Comparison of ENCODE assay signal across 8 cellular contexts in the genomic region with DNA sequence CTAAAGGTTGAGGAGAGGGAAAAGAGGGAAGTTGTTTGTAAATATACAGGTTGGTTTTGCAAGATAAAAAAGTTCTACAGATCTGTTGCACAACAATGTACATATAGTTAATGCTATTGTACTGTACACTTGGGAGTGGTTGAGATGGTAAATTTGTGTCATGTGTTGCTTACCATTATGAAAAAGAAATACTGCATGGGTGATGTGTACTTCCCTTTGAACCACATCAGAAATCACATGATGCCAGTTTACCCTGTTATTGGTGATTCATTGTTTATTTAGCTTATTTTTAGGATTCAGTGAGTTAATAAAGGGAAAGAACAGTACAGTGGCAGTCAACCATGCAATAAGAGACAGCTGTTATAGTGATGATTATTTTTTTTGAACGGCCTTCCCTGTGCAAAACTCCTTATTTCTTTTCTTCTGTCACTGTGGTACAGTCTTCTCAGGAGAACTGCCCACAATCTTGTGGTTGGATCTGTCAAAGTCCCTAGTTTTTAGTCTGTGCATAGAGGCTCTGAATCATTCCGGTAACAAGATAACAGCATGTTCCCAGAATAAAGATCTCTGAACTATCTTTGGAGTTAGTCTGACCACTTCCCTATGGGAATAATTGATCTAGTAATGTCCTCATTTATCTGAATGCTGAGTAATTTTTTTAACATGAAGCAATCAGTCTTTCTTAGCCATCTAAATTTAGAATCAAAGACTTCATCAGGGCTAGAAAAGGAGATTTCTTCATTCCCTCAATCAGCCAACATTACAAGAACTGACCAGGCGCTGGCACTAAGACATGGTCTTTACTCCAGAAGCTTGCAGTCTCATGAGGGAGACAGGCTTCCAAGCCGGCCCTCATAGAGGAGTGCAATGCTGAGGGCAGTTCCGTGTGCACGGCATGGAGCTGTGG.
DNase-seq lines count a peak whose midpoint lies in the region; ATAC-seq and TF ChIP-seq lines count a peak whose summit lies in the region.

No MANE protein-coding gene starts in this region.

- H3K4me3 ChIP-seq in adrenal gland: no peak overlapping the region
- H3K4me3 ChIP-seq in hepatocyte: no peak overlapping the region
- no peak overlapping the region for H3K4me3 ChIP-seq in upper lobe of right lung

- no peaks in the 10 kb centered on the region for H3K36me3 ChIP-seq in adrenal gland (replicated peaks in 1 of 2)
- no peaks in the 10 kb centered on the region for H3K36me3 ChIP-seq in hepatocyte (replicated peaks; ENCODE audit: insufficient read depth, low read depth)
- H3K36me3 ChIP-seq in upper lobe of right lung: no peaks in the 10 kb centered on the region

- H3K27ac ChIP-seq in adrenal gland: peak overlapping the region; percentile 11 to 84 (median 66)
- peak overlapping the region; percentile 78 for H3K27ac ChIP-seq in hepatocyte
- H3K27ac ChIP-seq in upper lobe of right lung: peak overlapping the region; percentile 51

- ATAC-seq in upper lobe of right lung (peak; percentile 75), GM19351 (IDR thresholded peaks at IDR 0.05; ENCODE audit: unreplicated experiment) (no peak)

- H3K4me2 ChIP-seq in hepatocyte: peak overlapping the region; percentile 15

- no peaks in the 10 kb centered on the region for H4K20me1 ChIP-seq in hepatocyte (ENCODE audit: insufficient read depth, poor library complexity, severe bottlenecking)

- no peak for TF ChIP-seq POLR2A in adrenal gland (IDR thresholded peaks at IDR 0.05)

- no peak overlapping the region for H2AFZ ChIP-seq in hepatocyte

- peaks cover 17 to 36% of the 10 kb centered on the region in 2 donors for H3K4me1 ChIP-seq in adrenal gland (replicated peaks in 1 of 2)
- peaks cover 20% of the 10 kb centered on the region for H3K4me1 ChIP-seq in hepatocyte (ENCODE audit: insufficient read depth)
- peaks cover 19% of the 10 kb centered on the region for H3K4me1 ChIP-seq in upper lobe of right lung

- no peak for TF ChIP-seq CTCF in adrenal gland (IDR thresholded peaks at IDR 0.05)
- no peak for TF ChIP-seq CTCF in hepatocyte (IDR thresholded peaks at IDR 0.05; ENCODE audit: poor library complexity)
- no peak for TF ChIP-seq CTCF in upper lobe of right lung (IDR thresholded peaks at IDR 0.05)

- H3K9me3 ChIP-seq in adrenal gland (replicated peaks in 1 of 3): no peaks in the 10 kb centered on the region
- no peaks in the 10 kb centered on the region for H3K9me3 ChIP-seq in hepatocyte (ENCODE audit: low read depth)
- no peaks in the 10 kb centered on the region for H3K9me3 ChIP-seq in upper lobe of right lung

- H3K27me3 ChIP-seq in adrenal gland (no peaks in the 10 kb centered on the region), hepatocyte (no peaks in the 10 kb centered on the region), upper lobe of right lung (no peaks in the 10 kb centered on the region)

- peak; percentile 40 for DNase-seq in NCI-H2171 treated with DMSO at 0.1 percent for 48 hours (lab: John Stamatoyannopoulos, UW)
- DNase-seq in NCI-H2171 (lab: John Stamatoyannopoulos, UW): no peak
- DNase-seq in adrenal gland: peak in 6 of 7 donors; percentile 44 to 72 (median 65)
- peak; percentile 19 for DNase-seq in hepatocyte (ENCODE audit: low spot score)
- DNase-seq in upper lobe of right lung: no peak
- no peak for DNase-seq in NCI-H2196 treated with DMSO at 0.1 percent for 48 hours (lab: John Stamatoyannopoulos, UW; ENCODE audit: unreplicated experiment)
- DNase-seq in NCI-H1105 treated with DMSO at 0.1 percent for 48 hours (lab: John Stamatoyannopoulos, UW): no peak

- intact Hi-C loops in adrenal gland (cut with DNase I) (no loop called here), upper lobe of right lung (cut with DNase I) (no loop called here)

- H3K9me2 ChIP-seq in hepatocyte (replicated peaks; ENCODE audit: insufficient read depth): no peaks in the 10 kb centered on the region

- WGBS in adrenal gland, 4 donors: 28 to 46% (median 38%) methylated on average over 6 of the region's 6 CpGs
- WGBS in hepatocyte (ENCODE audit: low lambda C conversion rate, missing lambda C conversion rate): 78% methylated on average over 6 of the region's 6 CpGs

- no peaks in the 10 kb centered on the region for H3K79me2 ChIP-seq in hepatocyte

Comparison
In these comparisons a context has a peak if more than half of its experiments do, and no peak if none do; other contexts are left out.
1. DNase-seq: peak in NCI-H2171 treated with DMSO at 0.1 percent for 48 hours (single experiment), adrenal gland (6 of 7) and hepatocyte (single experiment); none in NCI-H2171 (single experiment), upper lobe of right lung (single experiment), NCI-H2196 treated with DMSO at 0.1 percent for 48 hours (single experiment) and NCI-H1105 treated with DMSO at 0.1 percent for 48 hours (single experiment).
2. Peak in every context shown above with its lines, with median percentiles within 50 percentile points of each other: H3K27ac ChIP-seq.